Comparison of ENCODE assay signal across 1 cellular context in the genomic region with DNA sequence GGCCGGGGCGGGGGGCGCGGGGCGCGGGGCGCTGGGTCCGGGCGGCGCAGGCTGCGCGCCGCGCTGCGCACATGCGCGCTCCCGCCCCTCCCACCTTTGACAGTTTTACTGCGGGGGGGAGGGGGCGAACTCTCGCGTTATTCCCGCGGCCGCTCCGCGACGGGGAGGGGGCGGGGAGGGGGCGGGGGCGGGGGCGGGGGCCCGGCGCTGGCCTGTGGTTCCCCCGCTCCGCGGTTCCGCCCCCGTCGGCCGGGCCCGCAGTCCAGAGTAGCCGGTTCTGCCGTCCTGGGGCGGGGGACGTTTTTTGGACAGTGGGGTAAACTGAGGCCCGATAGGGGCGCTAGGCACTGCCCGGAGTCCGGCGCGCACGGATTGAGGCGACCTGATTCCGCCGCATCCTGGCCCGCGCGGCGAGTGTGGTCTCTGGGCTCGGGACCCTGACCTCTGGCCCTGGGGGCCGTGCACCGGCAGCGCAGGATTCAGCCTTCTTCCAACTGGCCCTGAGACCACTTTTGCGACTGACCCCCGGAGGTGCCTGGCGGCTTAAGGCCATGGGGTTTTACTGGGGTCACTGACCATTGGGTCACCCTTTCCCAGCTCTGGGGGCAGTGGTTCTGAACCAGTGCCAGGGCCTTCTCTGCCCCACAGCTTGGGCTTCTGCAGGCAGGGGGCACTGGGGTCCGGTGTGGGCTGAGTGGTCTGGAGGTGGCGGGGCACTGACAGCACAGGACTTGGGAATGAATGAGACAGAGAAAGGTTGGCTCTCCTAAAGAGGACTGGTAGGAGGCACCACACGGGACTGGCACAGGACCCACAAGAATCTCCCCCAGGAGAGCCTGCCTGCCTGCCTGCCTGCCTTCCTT.
TF ChIP-seq lines count a peak whose summit lies in the region.

A gene with protein sequence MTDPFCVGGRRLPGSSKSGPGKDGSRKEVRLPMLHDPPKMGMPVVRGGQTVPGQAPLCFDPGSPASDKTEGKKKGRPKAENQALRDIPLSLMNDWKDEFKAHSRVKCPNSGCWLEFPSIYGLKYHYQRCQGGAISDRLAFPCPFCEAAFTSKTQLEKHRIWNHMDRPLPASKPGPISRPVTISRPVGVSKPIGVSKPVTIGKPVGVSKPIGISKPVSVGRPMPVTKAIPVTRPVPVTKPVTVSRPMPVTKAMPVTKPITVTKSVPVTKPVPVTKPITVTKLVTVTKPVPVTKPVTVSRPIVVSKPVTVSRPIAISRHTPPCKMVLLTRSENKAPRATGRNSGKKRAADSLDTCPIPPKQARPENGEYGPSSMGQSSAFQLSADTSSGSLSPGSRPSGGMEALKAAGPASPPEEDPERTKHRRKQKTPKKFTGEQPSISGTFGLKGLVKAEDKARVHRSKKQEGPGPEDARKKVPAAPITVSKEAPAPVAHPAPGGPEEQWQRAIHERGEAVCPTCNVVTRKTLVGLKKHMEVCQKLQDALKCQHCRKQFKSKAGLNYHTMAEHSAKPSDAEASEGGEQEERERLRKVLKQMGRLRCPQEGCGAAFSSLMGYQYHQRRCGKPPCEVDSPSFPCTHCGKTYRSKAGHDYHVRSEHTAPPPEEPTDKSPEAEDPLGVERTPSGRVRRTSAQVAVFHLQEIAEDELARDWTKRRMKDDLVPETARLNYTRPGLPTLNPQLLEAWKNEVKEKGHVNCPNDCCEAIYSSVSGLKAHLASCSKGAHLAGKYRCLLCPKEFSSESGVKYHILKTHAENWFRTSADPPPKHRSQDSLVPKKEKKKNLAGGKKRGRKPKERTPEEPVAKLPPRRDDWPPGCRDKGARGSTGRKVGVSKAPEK (minus strand): TSS at position 80 of the 863 bp plus-strand sequence. CDS start 1,980 bp downstream, outside the sequence.

TF ChIP-seq in IMR-90, 13 proteins besides CTCF, POLR2A, EP300 and RAD21:
- TF ChIP-seq BHLHE40 (IDR thresholded peaks at IDR 0.05; ENCODE audit: low read depth, low read length) (no peak), MXI1 (IDR thresholded peaks at IDR 0.05; ENCODE audit: borderline replicate concordance, low read depth, low read length) (peak; percentile 95; the same call in 1 of the 2 replicates), MAZ (IDR thresholded peaks at IDR 0.05; ENCODE audit: borderline replicate concordance, low read depth, low read length) (peak; percentile 88; the same call in 1 of the 2 replicates)
